22 cellular contexts compared by ENCODE assay signal in the genomic region with DNA sequence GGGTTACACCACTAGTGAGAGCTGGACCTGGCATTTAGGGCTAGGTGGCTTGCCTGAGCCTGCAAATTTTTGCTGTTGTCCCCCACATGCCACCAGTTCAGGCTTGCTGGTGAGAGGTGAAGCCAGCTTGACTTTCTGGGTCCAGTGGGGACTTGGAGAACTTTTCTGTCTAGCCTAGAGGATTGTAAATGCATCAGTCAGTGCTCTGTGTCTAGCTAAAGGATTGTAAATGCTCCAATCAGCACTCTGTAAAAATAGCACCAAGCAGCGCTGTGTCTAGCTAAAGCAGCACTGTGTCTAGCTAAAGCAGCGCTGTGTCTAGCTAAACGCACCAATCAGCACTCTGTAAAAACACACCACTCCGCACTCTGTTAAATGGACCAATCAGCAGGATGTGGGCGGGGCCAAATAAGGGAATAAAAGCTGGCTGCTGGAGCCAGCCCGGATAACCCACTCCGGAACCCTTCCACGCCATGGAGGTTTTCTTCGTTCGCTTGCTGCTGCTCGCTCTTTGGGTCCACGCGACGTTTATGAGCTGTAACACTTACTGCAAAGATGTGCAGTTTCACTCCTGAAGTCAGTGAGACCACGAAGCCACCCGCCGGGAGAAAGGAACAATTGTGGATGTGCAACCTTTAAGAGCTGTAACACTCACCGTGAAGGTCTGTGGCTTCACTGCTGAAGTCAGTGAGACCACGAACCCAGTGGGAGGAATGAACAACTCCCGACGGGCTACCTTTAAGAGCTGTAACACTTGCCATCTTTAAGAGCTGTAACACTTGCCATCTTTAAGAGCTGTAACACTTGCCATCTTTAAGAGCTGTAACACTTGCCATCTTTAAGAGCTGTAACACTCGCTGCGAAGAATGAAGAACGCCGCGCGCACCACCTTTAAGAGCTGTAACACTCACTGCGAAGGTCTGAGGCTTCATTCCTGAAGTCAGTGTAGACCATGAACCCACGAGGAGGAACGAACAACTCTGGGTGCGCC. TPM values are rescaled to one million over a fixed set of nuclear protein-coding genes. Genes with fewer than 3 reads are reported as not detected.
"Had no signal": no experiment of that assay in that cellular context is flagged by ENCODE, and none has a peak within 500 bp of the region (broad histone marks: within the 10 kb centered on the region; RNA-seq: fewer than 3 reads in every experiment).

No MANE protein-coding gene starts in this region.

- H3K36me3 ChIP-seq: brain microvascular endothelial cell, neutrophil, suprapubic skin, WERI-Rb-1 had no signal

- H3K9me3 ChIP-seq: neutrophil, suprapubic skin, upper lobe of left lung had no signal

- DNase-seq: activated CD4-positive, alpha-beta T cell treated with anti-CD3 and anti-CD28 coated beads for 4 hours; activated CD8-positive, alpha-beta memory T cell treated with anti-CD3 and anti-CD28 coated beads, Interleukin-2, amount 50 U/mL, for 48 hours; activated gamma-delta T cell treated with Interleukin-2 at 50 U/mL for 16 hours; activated naive CD8-positive, alpha-beta T cell treated with anti-CD3 and anti-CD28 coated beads, Interleukin-2, amount 10 ng/mL, durations not matched to agents 7 days and 5 days; activated T-cell treated with anti-CD3 and anti-CD28 coated beads, Interleukin-2, amount 50 U/mL, for 72 hours; anterior cingulate cortex; brain microvascular endothelial cell; cortex of kidney; effector CD4-positive, alpha-beta T cell; foreskin melanocyte; head of caudate nucleus; left colon; naive thymus-derived CD8-positive, alpha-beta T cell; stimulated activated CD4-positive, alpha-beta T cell treated with anti-CD3 and anti-CD28 coated beads, Interleukin-15, amount 100 ng/mL, for 24 hours; stimulated activated CD4-positive, alpha-beta T cell treated with anti-CD3 and anti-CD28 coated beads, Interleukin-4, amount 100 ng/mL, for 1 hour; stimulated activated naive CD4-positive, alpha-beta T cell; WERI-Rb-1 had no signal

- H3K9me3 Mint-ChIP-seq: activated naive CD8-positive, alpha-beta T cell treated with anti-CD3 and anti-CD28 coated beads, Interleukin-2, amount 10 ng/mL, durations not matched to agents 7 days and 5 days; activated T-cell treated with anti-CD3 and anti-CD28 coated beads, Interleukin-2, amount 50 U/mL, for 72 hours; naive thymus-derived CD8-positive, alpha-beta T cell had no signal

- FAIRE-seq: islet of Langerhans had no signal

- H3K4me1 ChIP-seq: suprapubic skin had no signal

- H3K4me3 Mint-ChIP-seq: activated naive CD8-positive, alpha-beta T cell treated with anti-CD3 and anti-CD28 coated beads, Interleukin-2, amount 10 ng/mL, durations not matched to agents 7 days and 5 days; activated T-cell treated with anti-CD3 and anti-CD28 coated beads, Interleukin-2, amount 50 U/mL, for 72 hours; naive thymus-derived CD8-positive, alpha-beta T cell had no signal

- H3K27ac ChIP-seq: brain microvascular endothelial cell, neutrophil, skin epidermis, suprapubic skin, upper lobe of left lung, WERI-Rb-1 had no signal

- H3K36me3 Mint-ChIP-seq: naive thymus-derived CD8-positive, alpha-beta T cell had no signal

- ATAC-seq: activated T-cell treated with anti-CD3 and anti-CD28 coated beads, Interleukin-2, amount 50 U/mL, for 72 hours; left colon; naive thymus-derived CD8-positive, alpha-beta T cell had no signal

- H3K27ac Mint-ChIP-seq: activated naive CD8-positive, alpha-beta T cell treated with anti-CD3 and anti-CD28 coated beads, Interleukin-2, amount 10 ng/mL, durations not matched to agents 7 days and 5 days; activated T-cell treated with anti-CD3 and anti-CD28 coated beads, Interleukin-2, amount 50 U/mL, for 72 hours; naive thymus-derived CD8-positive, alpha-beta T cell had no signal

- H3K27me3 Mint-ChIP-seq: activated naive CD8-positive, alpha-beta T cell treated with anti-CD3 and anti-CD28 coated beads, Interleukin-2, amount 10 ng/mL, durations not matched to agents 7 days and 5 days had no signal

- H3K4me3 ChIP-seq: skin epidermis, suprapubic skin, upper lobe of left lung had no signal

- H3K27me3 ChIP-seq: brain microvascular endothelial cell, neutrophil, suprapubic skin, upper lobe of left lung had no signal

RNA-seq across cellular contexts. Expression of gene GMPR, which starts 27.3 kb away (rescaled TPM):
- total RNA-seq: activated T-cell treated with anti-CD3 and anti-CD28 coated beads, Interleukin-2, amount 50 U/mL, for 72 hours had no signal
